Comparison of ENCODE assay signal across 15 cellular contexts in the genomic region with DNA sequence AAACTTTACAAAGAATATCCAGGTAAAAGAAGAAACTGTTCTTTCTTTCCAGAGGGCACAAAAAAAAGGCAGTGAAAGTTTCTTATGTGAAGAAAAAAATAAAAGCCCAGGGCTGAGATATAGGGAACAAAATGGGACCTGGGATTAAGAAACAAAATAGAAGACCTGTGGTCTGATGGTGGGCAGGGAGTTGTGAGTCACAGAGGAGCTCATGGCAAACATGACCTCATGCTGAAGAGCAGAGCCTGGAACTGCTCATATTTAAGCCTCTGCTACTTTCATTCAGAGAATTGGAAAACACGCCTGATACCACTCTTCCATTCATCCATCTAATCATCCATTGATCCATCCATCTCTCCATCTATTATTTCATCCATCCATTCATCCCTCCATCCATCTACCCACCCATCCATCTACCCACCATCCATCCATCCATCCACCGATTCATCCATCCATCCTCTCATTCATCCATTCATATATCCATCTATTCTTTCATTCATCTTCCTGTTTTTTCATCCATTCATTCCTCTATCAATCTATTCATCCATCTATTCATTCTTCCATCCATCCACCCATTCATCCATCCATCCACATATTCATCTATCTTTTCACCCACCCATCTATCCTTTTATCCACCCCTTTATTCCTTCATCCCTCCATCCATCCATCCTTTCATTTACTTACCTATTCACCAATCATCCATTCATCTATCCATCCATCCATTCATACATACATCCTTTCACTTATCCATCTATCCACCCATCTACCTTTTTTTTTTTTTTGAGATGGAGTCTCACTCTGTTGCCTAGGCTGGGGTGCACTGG. TPM values are rescaled to one million over a fixed set of nuclear protein-coding genes. Genes with fewer than 3 reads are reported as not detected.
"Had no signal": no experiment of that assay in that cellular context is flagged by ENCODE, and none has a peak within 500 bp of the region (broad histone marks: within the 10 kb centered on the region; RNA-seq: fewer than 3 reads in every experiment).

No MANE protein-coding gene starts in this region.

- H3K27me3 ChIP-seq: suprapubic skin, upper lobe of right lung had no signal

- DNase-seq: activated CD4-positive, alpha-beta T cell treated with anti-CD3 and anti-CD28 coated beads for 48 hours; activated CD8-positive, alpha-beta memory T cell treated with anti-CD3 and anti-CD28 coated beads, Interleukin-2, amount 50 U/mL, for 48 hours; activated CD8-positive, alpha-beta T cell treated with anti-CD3 and anti-CD28 coated beads, Interleukin-2, amount 10 ng/mL, durations not matched to agents 7 days and 5 days; activated naive CD4-positive, alpha-beta T cell; effector memory CD4-positive, alpha-beta T cell; kidney glomerular epithelial cell; pancreas; stimulated activated naive CD4-positive, alpha-beta T cell; T-cell; T1000; WERI-Rb-1 had no signal

- H3K4me1 ChIP-seq: pancreas, suprapubic skin, upper lobe of right lung had no signal

- H3K4me3 ChIP-seq: pancreas, suprapubic skin, upper lobe of right lung had no signal

- H3K9me3 ChIP-seq: pancreas, suprapubic skin, upper lobe of right lung had no signal

- H3K36me3 ChIP-seq: pancreas, suprapubic skin, upper lobe of right lung, WERI-Rb-1 had no signal

- ATAC-seq: activated CD8-positive, alpha-beta T cell treated with anti-CD3 and anti-CD28 coated beads, Interleukin-2, amount 10 ng/mL, durations not matched to agents 7 days and 5 days; pancreas; T-cell; upper lobe of right lung had no signal

- H3K27ac ChIP-seq: epithelial cell of prostate, pancreas, suprapubic skin, upper lobe of right lung, WERI-Rb-1 had no signal

RNA-seq across cellular contexts. Expression of a gene that starts 30.0 kb away (rescaled TPM):
- total RNA-seq: activated CD8-positive, alpha-beta T cell treated with anti-CD3 and anti-CD28 coated beads, Interleukin-2, amount 10 ng/mL, durations not matched to agents 7 days and 5 days; T-cell had no signal

RNA-seq across cellular contexts. Expression of a gene that starts 43.7 kb away (rescaled TPM):
- total RNA-seq: activated CD8-positive, alpha-beta T cell treated with anti-CD3 and anti-CD28 coated beads, Interleukin-2, amount 10 ng/mL, durations not matched to agents 7 days and 5 days; myocyte; T-cell had no signal
